In genomic region chr11:914747-915493, GRCh38 we compare ENCODE assay signal across 14 cellular contexts. TPM values are rescaled to one million over a fixed set of nuclear protein-coding genes. Genes with fewer than 3 reads are reported as not detected.
DNase-seq lines count a peak whose midpoint lies in the region; ATAC-seq and TF ChIP-seq lines count a peak whose summit lies in the region.
"Had no signal": no experiment of that assay in that cellular context is flagged by ENCODE, and none has a peak within 500 bp of the region (broad histone marks: within the 10 kb centered on the region; RNA-seq: fewer than 3 reads in every experiment).

No MANE protein-coding gene starts in this region.

- DNase-seq in dermis microvascular lymphatic vessel endothelial cell (ENCODE audit: low read depth in 2 of 2) (peak; percentile 37 to 46), left lung (peak; percentile 79 to 83), sciatic nerve (ENCODE audit: low spot score) (peak; percentile 76), NCI-H1436 treated with DMSO at 0.1 percent for 48 hours (lab: John Stamatoyannopoulos, UW) (no peak), HCEC 1CT (no peak), DMS 273 (lab: John Stamatoyannopoulos, UW; ENCODE audit: unreplicated experiment) (no peak)
- DNase-seq in activated T-cell treated with anti-CD3 and anti-CD28 coated beads, Interleukin-2, amount 50 U/mL, for 48 hours = no peak
- DNase-seq: activated CD8-positive, alpha-beta memory T cell treated with anti-CD3 and anti-CD28 coated beads for 24 hours; amniotic stem cell; HFFc6; NCI-H1694 treated with DMSO at 0.1 percent for 48 hours; NCI-H345 had no signal

- peaks cover 3 to 11% of the 10 kb centered on the region in 2 donors for H3K4me1 ChIP-seq in left lung

- ATAC-seq in left lung (peak; percentile 21), sciatic nerve (peak; percentile 70)
- ATAC-seq: GM12878; natural killer cell treated with Interleukin-12 subunit alpha and Interleukin-12 subunit beta and Interleukin-15 and Interleukin-18, amount 100 ng/mL, for 72 hours had no signal

- no peak overlapping the region for H3K4me3 ChIP-seq in left lung
- H3K4me3 ChIP-seq: GM12878 had no signal

- no peaks in the 10 kb centered on the region for H3K9me3 ChIP-seq in left lung

- no peak for TF ChIP-seq CTCF in left lung (IDR thresholded peaks at IDR 0.05)

- no peaks in the 10 kb centered on the region for H3K36me3 ChIP-seq in left lung

- H3K27ac ChIP-seq in left lung = peak overlapping the region; percentile 41 to 58

- no peaks in the 10 kb centered on the region for H3K27me3 ChIP-seq in left lung

- intact Hi-C loops in left lung (cut with DNase I) (no loop called here), sciatic nerve (cut with DNase I) (no loop called here)

RNA-seq across cellular contexts. Expression of gene CHID1, which starts 4.3 kb away (rescaled TPM):
- total RNA-seq in dermis microvascular lymphatic vessel endothelial cell (29.5 and 39.8 TPM in 2 replicates), left lung (10 to 100 TPM; 92.7 to 94.2 TPM), sciatic nerve (59.4 TPM)

RNA-seq across cellular contexts. Expression of gene AP2A2, which starts 10.8 kb away (rescaled TPM):
- total RNA-seq in dermis microvascular lymphatic vessel endothelial cell (25.9 and 37.6 TPM in 2 replicates), left lung (10 to 100 TPM; 97.1 to 98.4 TPM), sciatic nerve (119 TPM)

Comparison
In these comparisons a context has a peak if more than half of its experiments do, and no peak if none do; other contexts are left out.
1. DNase-seq: peak in dermis microvascular lymphatic vessel endothelial cell (2 of 2), left lung (2 of 2) and sciatic nerve (single experiment); none in NCI-H1436 treated with DMSO at 0.1 percent for 48 hours (single experiment), HCEC 1CT (single experiment), activated T-cell treated with anti-CD3 and anti-CD28 coated beads, Interleukin-2, amount 50 U/mL, for 48 hours (0 of 2) and DMS 273 (single experiment).